26 cellular contexts compared by ENCODE assay signal in the genomic region with DNA sequence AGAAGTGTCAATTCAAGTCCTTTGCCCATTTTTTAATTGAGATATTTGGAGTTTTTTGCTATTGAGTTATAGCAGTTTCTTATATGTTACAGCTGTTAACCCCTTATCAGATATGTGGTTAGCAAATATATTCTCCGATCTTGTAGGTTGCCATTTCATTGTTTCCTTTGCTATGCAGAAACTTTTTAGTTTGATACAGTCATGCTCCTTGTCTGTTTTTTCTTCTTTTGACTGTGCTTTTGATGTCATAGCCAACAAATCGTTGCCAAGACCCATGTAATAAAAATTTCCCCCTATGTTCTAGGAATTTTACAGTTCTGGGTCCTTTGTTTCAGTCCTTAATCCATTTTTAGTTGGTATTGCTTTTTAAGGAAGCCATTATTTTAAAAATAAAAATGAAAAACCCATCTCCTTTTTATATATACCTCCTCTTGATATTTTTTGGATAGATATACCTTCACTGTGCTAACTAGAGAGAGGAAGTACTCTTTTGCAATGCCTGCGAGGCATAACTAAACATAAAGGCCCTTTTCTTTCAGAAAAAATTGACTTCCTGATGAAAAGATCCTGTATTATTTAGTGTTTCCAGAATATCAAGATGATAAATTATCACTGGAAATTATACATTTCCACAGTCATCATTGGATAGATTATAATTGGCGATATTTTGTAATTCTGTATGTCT.
DNase-seq lines count a peak whose midpoint lies in the region; ATAC-seq and TF ChIP-seq lines count a peak whose summit lies in the region.
"Had no signal": no experiment of that assay in that cellular context is flagged by ENCODE, and none has a peak within 500 bp of the region (broad histone marks: within the 10 kb centered on the region; RNA-seq: fewer than 3 reads in every experiment).

No MANE protein-coding gene starts in this region.

- CTCF ChIA-PET in OCI-LY7 (lab: Charles Lee; ENCODE audit: unreplicated experiment): no interaction called here

- peaks cover 50% of the 10 kb centered on the region for H3K4me1 ChIP-seq in OCI-LY7 (ENCODE audit: insufficient read depth, low read length, poor library complexity, severe bottlenecking)
- H3K4me1 ChIP-seq: SJCRH30, upper lobe of left lung had no signal

- BruUV-seq in OCI-LY7 (replicated peaks; lab: Mats Ljungman, UMichigan): no TSS peak

- H3K79me2 ChIP-seq in OCI-LY7 (ENCODE audit: insufficient read depth, low read depth, low read length): peaks cover 100% of the 10 kb centered on the region

- H3K36me3 ChIP-seq in OCI-LY7 (ENCODE audit: insufficient read depth, low read length): peaks cover 14% of the 10 kb centered on the region
- H3K36me3 ChIP-seq: upper lobe of left lung had no signal

- peaks cover 6% of the 10 kb centered on the region for H3K9me3 ChIP-seq in OCI-LY7 (ENCODE audit: low read length)
- H3K9me3 ChIP-seq: SJCRH30, upper lobe of left lung had no signal

- no peaks in the 10 kb centered on the region for H3K27me3 Mint-ChIP-seq in activated T-cell treated with anti-CD3 and anti-CD28 coated beads, Interleukin-2, amount 50 U/mL, for 72 hours (ENCODE audit: low read depth)
- no peaks in the 10 kb centered on the region for H3K27me3 Mint-ChIP-seq in activated naive CD8-positive, alpha-beta T cell
- no peaks in the 10 kb centered on the region for H3K27me3 Mint-ChIP-seq in stimulated activated naive CD8-positive, alpha-beta T cell treated with anti-CD3 and anti-CD28 coated beads, Interleukin-15, amount 100 ng/mL, for 72 hours

- peak overlapping the region; percentile 20; the same call in 1 of the 2 replicates for H3K4me2 ChIP-seq in OCI-LY7 (ENCODE audit: low read length)
- H3K4me2 ChIP-seq: PC-9 had no signal

- H3K9me2 ChIP-seq in OCI-LY7 (ENCODE audit: insufficient read depth, low read length): no peaks in the 10 kb centered on the region

- intact Hi-C loops in OCI-LY7 (cut with micrococcal nuclease; ENCODE audit: unreplicated experiment): no loop called here

- peaks cover 2 to 3% of the 10 kb centered on the region in 2 donors for H3K9me3 Mint-ChIP-seq in activated T-cell treated with anti-CD3 and anti-CD28 coated beads, Interleukin-2, amount 50 U/mL, for 72 hours
- no peaks in the 10 kb centered on the region for H3K9me3 Mint-ChIP-seq in activated naive CD8-positive, alpha-beta T cell (ENCODE audit: low read depth)
- H3K9me3 Mint-ChIP-seq in stimulated activated naive CD8-positive, alpha-beta T cell treated with anti-CD3 and anti-CD28 coated beads, Interleukin-15, amount 100 ng/mL, for 72 hours: peaks cover 0 to 7% of the 10 kb centered on the region in 2 donors

- peak overlapping the region; percentile 38 to 44 for H3K4me3 Mint-ChIP-seq in activated T-cell treated with anti-CD3 and anti-CD28 coated beads, Interleukin-2, amount 50 U/mL, for 72 hours
- no peak overlapping the region for H3K4me3 Mint-ChIP-seq in activated naive CD8-positive, alpha-beta T cell
- no peak overlapping the region for H3K4me3 Mint-ChIP-seq in stimulated activated naive CD8-positive, alpha-beta T cell treated with anti-CD3 and anti-CD28 coated beads, Interleukin-15, amount 100 ng/mL, for 72 hours

- no peak for TF ChIP-seq CTCF in OCI-LY7 (conservative IDR thresholded peaks at IDR 0.05; ENCODE audit: low read length)

- POLR2A ChIA-PET in OCI-LY7 (lab: Charles Lee): interaction anchor here (0.6 to 1.3 kb wide), 3 partner anchors 39 to 118 kb away, joined by 3 read pairs; no protein-coding TSS in a partner anchor

- H4K20me1 ChIP-seq in OCI-LY7 (ENCODE audit: insufficient read depth, low read length): no peaks in the 10 kb centered on the region

- DNase-seq in activated T-cell treated with anti-CD3 and anti-CD28 coated beads, Interleukin-2, amount 50 U/mL, for 72 hours: no peak
- DNase-seq in activated T-cell treated with anti-CD3 and anti-CD28 coated beads, Interleukin-2, amount 50 U/mL, for 1 hour: no peak
- DNase-seq in OCI-LY7 (ENCODE audit: low spot score) (no peak), NCI-H510A treated with DMSO at 0.1 percent for 48 hours (lab: John Stamatoyannopoulos, UW) (no peak), retina (no peak), NCI-H2196 treated with DMSO at 0.1 percent for 48 hours (lab: John Stamatoyannopoulos, UW; ENCODE audit: unreplicated experiment) (no peak)
- no peak for DNase-seq in stimulated activated naive CD8-positive, alpha-beta T cell treated with anti-CD3 and anti-CD28 coated beads, Interleukin-15, amount 100 ng/mL, for 72 hours
- DNase-seq: ACHN; activated CD8-positive, alpha-beta memory T cell treated with anti-CD3 and anti-CD28 coated beads for 24 hours; C1 segment of cervical spinal cord; foreskin keratinocyte; HCEC 1CT; hypothalamus; IMR-90; left ventricle myocardium superior; MV-4-11; NCI-H1694 treated with DMSO at 0.1 percent for 48 hours; NCI-H748 treated with DMSO at 0.1 percent for 48 hours; PC-9; posterior cingulate gyrus; SJCRH30; upper lobe of left lung had no signal

- H3K4me3 ChIP-seq in OCI-LY7 (ENCODE audit: low read depth, low read length, poor library complexity, severe bottlenecking): no peak overlapping the region
- H3K4me3 ChIP-seq: PC-9, SJCRH30, upper lobe of left lung had no signal

- ATAC-seq in activated T-cell treated with anti-CD3 and anti-CD28 coated beads, Interleukin-2, amount 50 U/mL, for 72 hours (replicated peaks in 1 of 2): peak; percentile 22 to 31
- ATAC-seq in stimulated activated naive CD8-positive, alpha-beta T cell treated with anti-CD3 and anti-CD28 coated beads, Interleukin-15, amount 100 ng/mL, for 72 hours: no peak
- ATAC-seq: activated CD4-positive, CD25-positive, alpha-beta regulatory T cell treated with anti-CD3 and anti-CD28 coated beads, Interleukin-2, amount 50 U/mL, for 24 hours; foreskin keratinocyte; left ventricle myocardium superior; sciatic nerve had no signal

- H2AFZ ChIP-seq in OCI-LY7 (ENCODE audit: low read length): no peak overlapping the region
- H2AFZ ChIP-seq: PC-9 had no signal

- peaks cover 68% of the 10 kb centered on the region for H3K4me1 Mint-ChIP-seq in activated T-cell treated with anti-CD3 and anti-CD28 coated beads, Interleukin-2, amount 50 U/mL, for 72 hours (ENCODE audit: low read depth)
- H3K4me1 Mint-ChIP-seq in activated naive CD8-positive, alpha-beta T cell (ENCODE audit: low read depth): peaks cover 46% of the 10 kb centered on the region
- H3K4me1 Mint-ChIP-seq in stimulated activated naive CD8-positive, alpha-beta T cell treated with anti-CD3 and anti-CD28 coated beads, Interleukin-15, amount 100 ng/mL, for 72 hours: peaks cover 42% of the 10 kb centered on the region

- no peak overlapping the region for H3K27ac ChIP-seq in OCI-LY7 (ENCODE audit: low read depth, low read length, poor library complexity, severe bottlenecking)
- H3K27ac ChIP-seq: epithelial cell of prostate, foreskin keratinocyte, PC-9, SJCRH30, upper lobe of left lung had no signal

- peaks cover 4 to 6% of the 10 kb centered on the region in 2 donors for H3K36me3 Mint-ChIP-seq in activated T-cell treated with anti-CD3 and anti-CD28 coated beads, Interleukin-2, amount 50 U/mL, for 72 hours (ENCODE audit: insufficient read depth in 2 of 2)
- peaks cover 4% of the 10 kb centered on the region for H3K36me3 Mint-ChIP-seq in activated naive CD8-positive, alpha-beta T cell

- H3K27ac Mint-ChIP-seq in activated T-cell treated with anti-CD3 and anti-CD28 coated beads, Interleukin-2, amount 50 U/mL, for 72 hours: peak overlapping the region; percentile 84
- H3K27ac Mint-ChIP-seq in activated naive CD8-positive, alpha-beta T cell: peak overlapping the region; percentile 41
- H3K27ac Mint-ChIP-seq in stimulated activated naive CD8-positive, alpha-beta T cell treated with anti-CD3 and anti-CD28 coated beads, Interleukin-15, amount 100 ng/mL, for 72 hours: peak overlapping the region in 1 of 2 donors; percentile 6

Comparison
In these comparisons a context has a peak if more than half of its experiments do, and no peak if none do; other contexts are left out.
1. H3K4me3 Mint-ChIP-seq: peak in activated T-cell treated with anti-CD3 and anti-CD28 coated beads, Interleukin-2, amount 50 U/mL, for 72 hours (2 of 2); none in activated naive CD8-positive, alpha-beta T cell (single experiment) and stimulated activated naive CD8-positive, alpha-beta T cell treated with anti-CD3 and anti-CD28 coated beads, Interleukin-15, amount 100 ng/mL, for 72 hours (0 of 2).